Comparison of ENCODE assay signal across 8 cellular contexts in genomic region chr1:9490605-9491339, GRCh38. TPM values are rescaled to one million over a fixed set of nuclear protein-coding genes. Genes with fewer than 3 reads are reported as not detected.
DNase-seq lines count a peak whose midpoint lies in the region; ATAC-seq, FAIRE-seq and TF ChIP-seq lines count a peak whose summit lies in the region.

No MANE protein-coding gene starts in this region.

- H3K36me3 Mint-ChIP-seq in central memory CD8-positive, alpha-beta T cell (ENCODE audit: insufficient read depth), result no peaks in the 10 kb centered on the region

- H3K27me3 Mint-ChIP-seq in central memory CD8-positive, alpha-beta T cell, result peaks cover 20% of the 10 kb centered on the region

- no peak overlapping the region for H3K27ac Mint-ChIP-seq in central memory CD8-positive, alpha-beta T cell (ENCODE audit: low read depth)

- in situ Hi-C loops in ACHN (cut with HindIII; ENCODE audit: low pct_ligation_motif_present, low pct_unique_long_range_greater_than_20kb, low sequenced_read_pairs), result no loop called here

- peak; percentile 86 for FAIRE-seq in GM18507 (lab: Jason Lieb, UNC)

- peak; percentile 86 for TF ChIP-seq CTCF in kidney epithelial cell (IDR thresholded peaks at IDR 0.05; ENCODE audit: insufficient read depth, low read length, poor library complexity, severe bottlenecking)

- no peaks in the 10 kb centered on the region for H3K9me3 Mint-ChIP-seq in central memory CD8-positive, alpha-beta T cell

- no peak overlapping the region for H3K4me3 Mint-ChIP-seq in central memory CD8-positive, alpha-beta T cell

- H3K4me3 ChIP-seq in kidney epithelial cell (ENCODE audit: low read depth, low read length), result no peak overlapping the region

- H3K27me3 ChIP-seq in kidney epithelial cell (ENCODE audit: control insufficient read depth, insufficient read depth, low read length), result no peaks in the 10 kb centered on the region

- no peak for ATAC-seq in central memory CD8-positive, alpha-beta T cell (replicated peaks; ENCODE audit: extremely low read depth, poor library complexity, severe bottlenecking)
- no peak for ATAC-seq in HG02642 (IDR thresholded peaks at IDR 0.05; ENCODE audit: poor library complexity, unreplicated experiment)

- H3K36me3 ChIP-seq in kidney epithelial cell (ENCODE audit: control insufficient read depth, insufficient read depth, low read length), result no peaks in the 10 kb centered on the region

- H3K4me1 Mint-ChIP-seq in central memory CD8-positive, alpha-beta T cell, result peaks cover 5% of the 10 kb centered on the region

- peak; percentile 66 for DNase-seq in ACHN
- peak; percentile 61 for DNase-seq in GM18507 (ENCODE audit: extremely low spot score, insufficient read length, low read depth)
- DNase-seq in NCI-H226, result peak; percentile 55
- DNase-seq in activated CD4-positive, alpha-beta T cell treated with anti-CD3 and anti-CD28 coated beads for 24 hours (ENCODE audit: low read depth in 2 of 2), result peak; percentile 76 to 84
- DNase-seq in central memory CD8-positive, alpha-beta T cell (ENCODE audit: low spot score in 2 of 2), result peak; percentile 62 to 82
- peak; percentile 28 for DNase-seq in kidney epithelial cell (ENCODE audit: low read depth)
- DNase-seq in stimulated activated CD4-positive, alpha-beta T cell treated with anti-CD3 and anti-CD28 coated beads, Interleukin-1b, Interleukin-23, amount 100 ng/mL, for 4 hours (ENCODE audit: low read depth in 2 of 2), result peak; percentile 83 to 88

RNA-seq across cellular contexts. Expression of gene SLC25A33, which starts 48.5 kb away (rescaled TPM):
- total RNA-seq in kidney epithelial cell, result 12.0 and 14.2 TPM in 2 replicates

Comparison
In these comparisons a context has a peak if more than half of its experiments do, and no peak if none do; other contexts are left out.
1. DNase-seq: peak in every context shown above with its lines; median percentile 86 in stimulated activated CD4-positive, alpha-beta T cell treated with anti-CD3 and anti-CD28 coated beads, Interleukin-1b, Interleukin-23, amount 100 ng/mL, for 4 hours; 80 in activated CD4-positive, alpha-beta T cell treated with anti-CD3 and anti-CD28 coated beads for 24 hours; 72 in central memory CD8-positive, alpha-beta T cell; 66 in ACHN; 61 in GM18507; 55 in NCI-H226; 28 in kidney epithelial cell.